In genomic region chr16:58661199-58661830, GRCh38 we compare ENCODE assay signal across 8 cellular contexts. TPM values are rescaled to one million over a fixed set of nuclear protein-coding genes. Genes with fewer than 3 reads are reported as not detected.
A peak's percentile ranks its signal among the peaks of the same experiment; 100 is the strongest.
DNase-seq lines count a peak whose midpoint lies in the region; ATAC-seq, FAIRE-seq and TF ChIP-seq lines count a peak whose summit lies in the region.

No MANE protein-coding gene starts in this region.

- POLR2A ChIA-PET in activated B cell treated with CpG ODN at 0.5 μM for 24 hours (lab: Charles Lee) = interaction anchor here (0.7 kb wide), 3 partner anchors 22 to 484 kb away, joined by 3 to 6 read pairs (median 3); no protein-coding TSS in a partner anchor

- no peaks in the 10 kb centered on the region for H3K9me3 Mint-ChIP-seq in activated B cell treated with CpG ODN at 0.5 μM for 24 hours

- DNase-seq in GM18507 (ENCODE audit: extremely low spot score, insufficient read length, low read depth) (peak; percentile 18), NCI-H2227 treated with DMSO at 0.1 percent for 48 hours (lab: John Stamatoyannopoulos, UW) (peak; percentile 43), activated B cell treated with CpG ODN at 0.5 μM for 24 hours (no peak), left cardiac atrium (peak; percentile 62), sciatic nerve (ENCODE audit: low spot score) (no peak)
- no peak for DNase-seq in activated CD4-positive, alpha-beta T cell treated with anti-CD3 and anti-CD28 coated beads, Interleukin-2, amount 50 U/mL, for 1 hour

- peak; percentile 84 for TF ChIP-seq CTCF in C4-2B (conservative IDR thresholded peaks at IDR 0.05)
- no peak for TF ChIP-seq CTCF in activated B cell treated with CpG ODN at 0.5 μM for 24 hours (IDR thresholded peaks at IDR 0.05)

- no peak overlapping the region for H3K27ac ChIP-seq in C4-2B

- no peaks in the 10 kb centered on the region for H3K27me3 Mint-ChIP-seq in activated B cell treated with CpG ODN at 0.5 μM for 24 hours

- H3K4me1 Mint-ChIP-seq in activated B cell treated with CpG ODN at 0.5 μM for 24 hours = no peaks in the 10 kb centered on the region

- intact Hi-C loops in activated B cell treated with CpG ODN at 0.5 μM for 24 hours (cut with micrococcal nuclease) = loop anchor here (1.0 to 10.0 kb wide), 3 partner anchors 77 to 325 kb away; no protein-coding TSS in a partner anchor
- intact Hi-C loops in left cardiac atrium (cut with DNase I) = loop anchor here (5.0 to 10.0 kb wide), 2 partner anchors 149 to 327 kb away; no protein-coding TSS in a partner anchor
- intact Hi-C loops in sciatic nerve (cut with DNase I) = no loop called here

- H3K36me3 Mint-ChIP-seq in activated B cell treated with CpG ODN at 0.5 μM for 24 hours (ENCODE audit: low read depth) = peaks cover 1% of the 10 kb centered on the region

- ATAC-seq in HG03095 (IDR thresholded peaks at IDR 0.05; ENCODE audit: unreplicated experiment) = peak; percentile 95
- peak; percentile 88 for ATAC-seq in activated B cell treated with CpG ODN at 0.5 μM for 24 hours (ENCODE audit: low read depth)
- ATAC-seq in left cardiac atrium = peak; percentile 89 to 97
- ATAC-seq in sciatic nerve = peak; percentile 87

- CTCF ChIA-PET in activated B cell treated with CpG ODN at 0.5 μM for 24 hours (lab: Charles Lee) = interaction anchor here (1.0 to 1.9 kb wide), 6 partner anchors 10 to 325 kb away, joined by 3 to 11 read pairs (median 6); no protein-coding TSS in a partner anchor

- H3K4me3 Mint-ChIP-seq in activated B cell treated with CpG ODN at 0.5 μM for 24 hours = no peak overlapping the region

- no peak overlapping the region for H3K27ac Mint-ChIP-seq in activated B cell treated with CpG ODN at 0.5 μM for 24 hours

- peak; percentile 64 for FAIRE-seq in GM18507 (lab: Jason Lieb, UNC)

RNA-seq across cellular contexts. Expression of gene SLC38A7, which starts 23.3 kb away (rescaled TPM):
- total RNA-seq in activated B cell treated with CpG ODN at 0.5 μM for 24 hours = 14.5 and 18.8 TPM in 2 replicates
- 10 to 100 TPM; 20.8 to 21.4 TPM for total RNA-seq in left cardiac atrium
- 15.6 TPM for total RNA-seq in sciatic nerve

RNA-seq across cellular contexts. Expression of gene CNOT1, which starts 31.7 kb away (rescaled TPM):
- 243 and 266 TPM in 2 replicates for total RNA-seq in activated B cell treated with CpG ODN at 0.5 μM for 24 hours
- 10 to 100 TPM; 74.2 to 92.9 TPM for total RNA-seq in left cardiac atrium
- 144 TPM for total RNA-seq in sciatic nerve

Comparison
In these comparisons a context has a peak if more than half of its experiments do, and no peak if none do; other contexts are left out.
1. DNase-seq: peak in GM18507 (single experiment), NCI-H2227 treated with DMSO at 0.1 percent for 48 hours (single experiment) and left cardiac atrium (single experiment); none in activated B cell treated with CpG ODN at 0.5 μM for 24 hours (single experiment), sciatic nerve (single experiment) and activated CD4-positive, alpha-beta T cell treated with anti-CD3 and anti-CD28 coated beads, Interleukin-2, amount 50 U/mL, for 1 hour (single experiment).
2. Peak in every context shown above with its lines, with median percentiles within 50 percentile points of each other: ATAC-seq.